Comparison of ENCODE assay signal across 6 cellular contexts in the genomic region with DNA sequence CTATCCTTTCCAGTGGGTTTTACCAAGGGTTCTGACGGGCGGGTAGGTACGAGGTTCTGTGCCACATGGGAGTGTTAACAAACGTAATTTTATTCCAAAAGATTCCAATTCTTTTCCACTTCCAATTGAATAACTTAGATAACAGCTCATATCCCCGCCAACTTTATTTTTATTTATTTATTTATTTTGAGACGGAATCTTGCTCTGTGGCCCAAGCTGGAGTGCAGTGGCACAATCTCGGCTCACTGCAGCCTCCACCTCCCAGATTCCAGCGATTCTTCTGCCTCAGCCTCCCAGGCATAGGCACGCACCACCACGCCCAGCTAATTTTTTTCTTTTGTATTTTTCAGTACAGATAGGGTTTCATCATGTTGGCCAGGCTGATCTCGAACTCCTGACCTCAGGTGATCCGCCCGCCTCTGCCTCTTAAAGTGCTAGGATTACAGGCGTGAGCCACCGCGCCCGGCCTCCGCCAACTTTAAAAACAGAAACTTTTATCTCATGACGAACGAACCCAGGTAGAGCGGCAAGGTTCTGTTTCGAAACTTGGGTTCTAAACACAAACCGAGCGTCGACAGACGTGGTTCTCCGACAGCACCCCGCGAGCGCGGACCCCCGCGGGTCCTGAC. TPM values are rescaled to one million over a fixed set of nuclear protein-coding genes. Genes with fewer than 3 reads are reported as not detected.
DNase-seq lines count a peak whose midpoint lies in the region; ATAC-seq and TF ChIP-seq lines count a peak whose summit lies in the region.

No MANE protein-coding gene starts in this region.

- H3K27me3 ChIP-seq in spleen (replicated peaks in 1 of 7): no peaks in the 10 kb centered on the region

- H3K9me3 ChIP-seq in spleen: no peaks in the 10 kb centered on the region

- peak; percentile 3 for ATAC-seq in GM18499 (IDR thresholded peaks at IDR 0.05; ENCODE audit: insufficient read depth, unreplicated experiment)
- ATAC-seq in SK-N-SH treated with all-trans-retinoic acid at 6 μM for 48 hours: peak; percentile 4
- ATAC-seq in HG03521 (IDR thresholded peaks at IDR 0.05; ENCODE audit: unreplicated experiment): no peak

- no peak for TF ChIP-seq POLR2A in spleen (IDR thresholded peaks at IDR 0.05)

- H3K4me3 ChIP-seq in epithelial cell of proximal tubule (ENCODE audit: low read depth, low read length): peak overlapping the region; percentile 77
- peak overlapping the region; percentile 59 to 85 (median 68) for H3K4me3 ChIP-seq in spleen

- intact Hi-C loops in spleen (cut with DNase I; ENCODE audit: low total_unique reads): no loop called here

- TF ChIP-seq CTCF in epithelial cell of proximal tubule (conservative IDR thresholded peaks at IDR 0.05; ENCODE audit: low read depth, low read length) (no peak), spleen (IDR thresholded peaks at IDR 0.05 in 8 of 11, conservative IDR thresholded peaks at IDR 0.05 in 3 of 11) (no peak)

- peaks cover 0 to 52% (median 41%) of the 10 kb centered on the region in 6 donors for H3K36me3 ChIP-seq in spleen

- WGBS in spleen, 5 donors: 13 to 16% (median 14%) methylated on average over 18 to 33 of the region's 33 CpGs

- peaks cover 9 to 52% (median 29%) of the 10 kb centered on the region in 6 donors for H3K4me1 ChIP-seq in spleen

- H3K27ac ChIP-seq in spleen: peak overlapping the region; percentile 78 to 96 (median 90)

- DNase-seq in epithelial cell of proximal tubule (ENCODE audit: low read depth) (no peak), spleen (no peak), COLO668 (lab: John Stamatoyannopoulos, UW; ENCODE audit: unreplicated experiment) (no peak)

TF ChIP-seq in SK-N-SH treated with all-trans-retinoic acid at 6 μM for 48 hours, 23 proteins besides CTCF, POLR2A, EP300 and RAD21:
- no peak for TF ChIP-seq OSR1 (CRISPR knock-in tag; IDR thresholded peaks at IDR 0.05)
- no peak for TF ChIP-seq ISL1 (CRISPR knock-in tag; IDR thresholded peaks at IDR 0.05)
- TF ChIP-seq CSDC2 (CRISPR knock-in tag; IDR thresholded peaks at IDR 0.05): no peak
- no peak for TF ChIP-seq GLIS3 (CRISPR knock-in tag; IDR thresholded peaks at IDR 0.05)
- TF ChIP-seq ARNTL (CRISPR knock-in tag; IDR thresholded peaks at IDR 0.05; ENCODE audit: borderline replicate concordance, low read depth): no peak
- TF ChIP-seq TCF4 (CRISPR knock-in tag; IDR thresholded peaks at IDR 0.05; ENCODE audit: borderline replicate concordance): no peak
- no peak for TF ChIP-seq SNAI2 (CRISPR knock-in tag; IDR thresholded peaks at IDR 0.05)
- no peak for TF ChIP-seq POU6F1 (CRISPR knock-in tag; IDR thresholded peaks at IDR 0.05; ENCODE audit: borderline replicate concordance, low read depth)
- TF ChIP-seq ZC3H10 (CRISPR knock-in tag; IDR thresholded peaks at IDR 0.05): no peak
- no peak for TF ChIP-seq TOX (CRISPR knock-in tag; IDR thresholded peaks at IDR 0.05; ENCODE audit: borderline replicate concordance)
- no peak for TF ChIP-seq PPARA (CRISPR knock-in tag; IDR thresholded peaks at IDR 0.05; ENCODE audit: borderline replicate concordance)

RNA-seq across cellular contexts. Expression of gene ECI1, which starts 0.6 kb away (rescaled TPM):
- total RNA-seq in epithelial cell of proximal tubule (92.2 and 94.6 TPM in 2 replicates), spleen (10 to 100 TPM; 20.6 to 35.2 (median 29.0) TPM)
- 10 to 100 TPM; 42.0 to 54.8 (median 51.6) TPM for polyA plus RNA-seq in spleen

RNA-seq across cellular contexts. Expression of gene DNASE1L2, which starts 14.5 kb away (rescaled TPM):
- total RNA-seq in epithelial cell of proximal tubule: 0.07 and 0.52 TPM in 2 replicates
- 1 to 10 TPM in 4 of 7 donors, under 1 TPM in 3; 0.72 to 1.7 (median 1.3) TPM for total RNA-seq in spleen
- polyA plus RNA-seq in spleen: 1 to 10 TPM in 2 of 3 donors, under 1 TPM in 1; 0.59 to 2.2 (median 1.2) TPM

RNA-seq across cellular contexts. Expression of gene RNPS1, which starts 17.2 kb away (rescaled TPM):
- total RNA-seq in epithelial cell of proximal tubule: 231 and 305 TPM in 2 replicates
- total RNA-seq in spleen: 100 to 1,000 TPM; 119 to 153 (median 132) TPM
- 100 to 1,000 TPM; 123 to 180 (median 125) TPM for polyA plus RNA-seq in spleen

RNA-seq across cellular contexts. Expression of gene E4F1, which starts 27.4 kb away (rescaled TPM):
- total RNA-seq in epithelial cell of proximal tubule: 33.7 and 36.4 TPM in 2 replicates
- total RNA-seq in spleen: 10 to 100 TPM; 22.7 to 41.4 (median 26.7) TPM
- polyA plus RNA-seq in spleen: 10 to 100 TPM; 20.8 to 41.0 (median 38.4) TPM

RNA-seq across cellular contexts. Expression of gene PGP, which starts 36.1 kb away (rescaled TPM):
- total RNA-seq in epithelial cell of proximal tubule (29.3 and 58.3 TPM in 2 replicates), spleen (10 to 100 TPM in 6 of 7 donors, 1 to 10 TPM in 1; 9.4 to 20.2 (median 14.1) TPM)
- polyA plus RNA-seq in spleen: 10 to 100 TPM in 2 of 3 donors, 1 to 10 TPM in 1; 9.3 to 16.6 (median 12.4) TPM
